17 cellular contexts compared by ENCODE assay signal in the genomic region with DNA sequence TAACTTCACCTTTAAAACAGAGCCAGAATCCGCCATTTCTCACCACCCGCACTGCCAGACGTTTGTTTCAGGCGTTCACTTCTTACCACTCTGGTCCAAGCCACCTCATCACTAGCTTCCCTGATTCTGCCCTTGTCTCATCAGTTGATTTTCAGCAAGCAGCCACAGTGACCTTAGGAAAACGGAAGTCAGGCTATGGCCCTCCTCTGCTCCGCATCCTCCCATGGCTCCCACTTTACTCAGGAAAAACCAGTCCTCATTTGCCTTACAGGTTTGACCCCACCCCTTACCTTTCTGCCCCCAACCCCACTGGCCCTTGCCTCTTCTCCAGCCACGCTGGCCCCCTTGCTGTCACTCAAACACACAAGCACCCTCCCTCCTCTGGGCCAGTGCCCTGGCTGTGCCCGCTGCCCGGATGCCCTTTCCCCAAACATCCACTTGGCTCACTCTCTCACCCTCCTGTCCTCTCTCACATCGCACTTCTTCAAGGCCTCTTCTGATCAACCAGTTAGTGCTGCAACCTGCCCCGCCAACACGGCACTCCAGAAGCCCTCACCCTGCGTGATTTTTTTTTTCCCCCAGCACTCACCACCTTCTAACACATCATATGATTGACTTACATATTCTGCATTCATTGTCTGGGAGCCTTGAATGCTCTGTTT. TPM values are rescaled to one million over a fixed set of nuclear protein-coding genes. Genes with fewer than 3 reads are reported as not detected.
DNase-seq lines count a peak whose midpoint lies in the region; ATAC-seq and TF ChIP-seq lines count a peak whose summit lies in the region.
"Had no signal": no experiment of that assay in that cellular context is flagged by ENCODE, and none has a peak within 500 bp of the region (broad histone marks: within the 10 kb centered on the region; RNA-seq: fewer than 3 reads in every experiment).

No MANE protein-coding gene starts in this region.

- H3K4me1 ChIP-seq in CD4-positive, CD25-positive, alpha-beta regulatory T cell (ENCODE audit: control insufficient read depth, insufficient read depth, low read length, poor library complexity, severe bottlenecking) = no peaks in the 10 kb centered on the region
- no peaks in the 10 kb centered on the region for H3K4me1 ChIP-seq in endodermal cell (ENCODE audit: control insufficient read depth, insufficient read depth, low read length)

- H3K27ac Mint-ChIP-seq in CD4-positive, CD25-positive, alpha-beta regulatory T cell = peak overlapping the region; percentile 27 to 68 (median 37)
- H3K27ac Mint-ChIP-seq in endodermal cell (peak overlapping the region; percentile 81), nephron (peak overlapping the region; percentile 17 to 56 (median 40))

- no peak for TF ChIP-seq CTCF in RWPE1 (conservative IDR thresholded peaks at IDR 0.05; ENCODE audit: low read depth)
- no peak for TF ChIP-seq CTCF in endodermal cell (conservative IDR thresholded peaks at IDR 0.05)
- TF ChIP-seq CTCF in nephron (IDR thresholded peaks at IDR 0.05; ENCODE audit: unreplicated experiment in 3 of 3) = no peak

- H3K4me1 Mint-ChIP-seq in CD4-positive, CD25-positive, alpha-beta regulatory T cell = peaks cover 11 to 61% (median 51%) of the 10 kb centered on the region in 4 donors
- H3K4me1 Mint-ChIP-seq in endodermal cell (peaks cover 63% of the 10 kb centered on the region), nephron (peaks cover 23% of the 10 kb centered on the region)

- no peaks in the 10 kb centered on the region for H3K27me3 ChIP-seq in CD4-positive, CD25-positive, alpha-beta regulatory T cell (ENCODE audit: control insufficient read depth, insufficient read depth, low read length)
- no peaks in the 10 kb centered on the region for H3K27me3 ChIP-seq in endodermal cell (ENCODE audit: control insufficient read depth, insufficient read depth, low read length, poor library complexity, severe bottlenecking)
- H3K27me3 ChIP-seq: gastrocnemius medialis had no signal

- no peak overlapping the region for H3K4me3 Mint-ChIP-seq in CD4-positive, CD25-positive, alpha-beta regulatory T cell
- H3K4me3 Mint-ChIP-seq in endodermal cell = no peak overlapping the region
- no peak overlapping the region for H3K4me3 Mint-ChIP-seq in nephron
- H3K4me3 Mint-ChIP-seq: activated CD4-positive, alpha-beta T cell treated with anti-CD3 and anti-CD28 coated beads, Interleukin-2, amount 10 ng/mL, durations not matched to agents 24 days and 14 days had no signal

- H3K4me3 ChIP-seq in CD4-positive, CD25-positive, alpha-beta regulatory T cell (ENCODE audit: low read depth, low read length) = no peak overlapping the region
- H3K4me3 ChIP-seq in endodermal cell (ENCODE audit: low read length) = no peak overlapping the region
- H3K4me3 ChIP-seq: gastrocnemius medialis, lower lobe of right lung had no signal

- peaks cover 37% of the 10 kb centered on the region for H3K36me3 Mint-ChIP-seq in CD4-positive, CD25-positive, alpha-beta regulatory T cell
- H3K36me3 Mint-ChIP-seq in endodermal cell (ENCODE audit: low read depth) = peaks cover 18% of the 10 kb centered on the region
- H3K36me3 Mint-ChIP-seq in nephron (ENCODE audit: low read depth) = no peaks in the 10 kb centered on the region

- H3K27ac ChIP-seq in CD4-positive, CD25-positive, alpha-beta regulatory T cell (ENCODE audit: insufficient read depth, low read length, poor library complexity, severe bottlenecking) = no peak overlapping the region
- H3K27ac ChIP-seq in RWPE1 (peak overlapping the region; percentile 39), endodermal cell (ENCODE audit: low read depth, low read length) (peak overlapping the region; percentile 27)
- H3K27ac ChIP-seq: lower lobe of right lung had no signal

- no peak for ATAC-seq in CD4-positive, CD25-positive, alpha-beta regulatory T cell (ENCODE audit: low read depth in 2 of 2)
- ATAC-seq in GM18870 (IDR thresholded peaks at IDR 0.05; ENCODE audit: unreplicated experiment) (no peak), GM18517 (IDR thresholded peaks at IDR 0.05; ENCODE audit: unreplicated experiment) (no peak)
- ATAC-seq: gastrocnemius medialis, lower lobe of right lung had no signal

- H3K9me3 Mint-ChIP-seq in CD4-positive, CD25-positive, alpha-beta regulatory T cell = no peaks in the 10 kb centered on the region
- H3K9me3 Mint-ChIP-seq in endodermal cell = no peaks in the 10 kb centered on the region
- H3K9me3 Mint-ChIP-seq in nephron = no peaks in the 10 kb centered on the region
- H3K9me3 Mint-ChIP-seq: activated CD4-positive, alpha-beta T cell treated with anti-CD3 and anti-CD28 coated beads, Interleukin-2, amount 10 ng/mL, durations not matched to agents 24 days and 14 days; naive B cell had no signal

- CTCF ChIA-PET in RWPE1 (lab: Yijun Ruan, JAX) = no interaction called here

- no peaks in the 10 kb centered on the region for H3K27me3 Mint-ChIP-seq in CD4-positive, CD25-positive, alpha-beta regulatory T cell
- H3K27me3 Mint-ChIP-seq in endodermal cell (ENCODE audit: insufficient read depth) = no peaks in the 10 kb centered on the region
- no peaks in the 10 kb centered on the region for H3K27me3 Mint-ChIP-seq in nephron (ENCODE audit: low read depth)
- H3K27me3 Mint-ChIP-seq: activated CD4-positive, alpha-beta T cell treated with anti-CD3 and anti-CD28 coated beads, Interleukin-2, amount 10 ng/mL, durations not matched to agents 24 days and 14 days; naive B cell had no signal

- 85 to 86% methylated on average over 10 to 13 of the region's 13 CpGs for WGBS in endodermal cell (ENCODE audit: insufficient coverage in 1 of 2, insufficient read length in 1 of 2), 2 experiments

- H3K36me3 ChIP-seq in CD4-positive, CD25-positive, alpha-beta regulatory T cell (ENCODE audit: control insufficient read depth, insufficient read depth, low read length) = peaks cover 6% of the 10 kb centered on the region
- H3K36me3 ChIP-seq in endodermal cell (ENCODE audit: control insufficient read depth, insufficient read depth, low read length) = peaks cover 9% of the 10 kb centered on the region
- H3K36me3 ChIP-seq: gastrocnemius medialis had no signal

- POLR2A ChIA-PET in RWPE1 (lab: Yijun Ruan, JAX; ENCODE audit: low non-redundant PET) = no interaction called here

- H3K9me3 ChIP-seq in CD4-positive, CD25-positive, alpha-beta regulatory T cell (ENCODE audit: control insufficient read depth in 2 of 2, low read length in 2 of 2) = no peaks in the 10 kb centered on the region
- no peaks in the 10 kb centered on the region for H3K9me3 ChIP-seq in endodermal cell (ENCODE audit: control insufficient read depth, low read length)
- H3K9me3 ChIP-seq: gastrocnemius medialis, lower lobe of right lung had no signal

- DNase-seq in CD4-positive, CD25-positive, alpha-beta regulatory T cell = no peak
- DNase-seq in RWPE1 (ENCODE audit: low spot score) (no peak), endodermal cell (no peak), GM19240 (ENCODE audit: insufficient read length, low spot score) (no peak), SKM-1 (lab: John Stamatoyannopoulos, UW; ENCODE audit: unreplicated experiment) (no peak)
- DNase-seq: activated CD4-positive, alpha-beta T cell treated with anti-CD3 and anti-CD28 coated beads, Interleukin-2, amount 10 ng/mL, durations not matched to agents 24 days and 14 days; gastrocnemius medialis; lower lobe of right lung; naive B cell; NCI-H187 treated with DMSO at 0.1 percent for 48 hours; NCI-H510A treated with DMSO at 0.1 percent for 48 hours had no signal

- no peak overlapping the region for H3K9ac ChIP-seq in endodermal cell (ENCODE audit: extremely low read depth, low read length, poor library complexity, severe bottlenecking)

RNA-seq across cellular contexts. Expression of a gene that starts 18.9 kb away (rescaled TPM):
- 36.0 TPM for total RNA-seq in CD4-positive, CD25-positive, alpha-beta regulatory T cell
- polyA plus RNA-seq in CD4-positive, CD25-positive, alpha-beta regulatory T cell = 10 to 100 TPM; 48.1 to 64.6 (median 59.3) TPM
- total RNA-seq in endodermal cell = 10 to 100 TPM; 38.9 to 53.2 TPM
- polyA plus RNA-seq in endodermal cell (2013, experiment 1 of 2) = 22.0 TPM
- polyA plus RNA-seq in endodermal cell (2013, experiment 2 of 2) = 19.7 TPM

RNA-seq across cellular contexts. Expression of a gene that starts 46.8 kb away (rescaled TPM):
- not detected for total RNA-seq in CD4-positive, CD25-positive, alpha-beta regulatory T cell
- polyA plus RNA-seq in CD4-positive, CD25-positive, alpha-beta regulatory T cell = not detected
- 1 to 10 TPM in 1 of 2 donors, under 1 TPM in 1; 0.33 to 1.7 TPM for total RNA-seq in endodermal cell
- 0.21 TPM for polyA plus RNA-seq in endodermal cell (2013, experiment 1 of 2)
- not detected for polyA plus RNA-seq in endodermal cell (2013, experiment 2 of 2)
- total RNA-seq: activated CD4-positive, alpha-beta T cell treated with anti-CD3 and anti-CD28 coated beads, Interleukin-2, amount 10 ng/mL, durations not matched to agents 24 days and 14 days; H4; M059J; SK-MEL-5 had no signal

RNA-seq across cellular contexts. Expression of a gene that starts 50.8 kb away (rescaled TPM):
- total RNA-seq in CD4-positive, CD25-positive, alpha-beta regulatory T cell = not detected
- polyA plus RNA-seq in CD4-positive, CD25-positive, alpha-beta regulatory T cell = under 1 TPM in 1 of 4 donors, not detected in 3; 0.59 TPM
- not detected for total RNA-seq in endodermal cell
- 0.39 TPM for polyA plus RNA-seq in endodermal cell (2013, experiment 1 of 2)
- polyA plus RNA-seq in endodermal cell (2013, experiment 2 of 2) = 0.50 TPM
- total RNA-seq: activated CD4-positive, alpha-beta T cell treated with anti-CD3 and anti-CD28 coated beads, Interleukin-2, amount 10 ng/mL, durations not matched to agents 24 days and 14 days; gastrocnemius medialis; H4; lower lobe of right lung; M059J had no signal

RNA-seq across cellular contexts. Expression of a gene that starts 58.7 kb away (rescaled TPM):
- 109 TPM for total RNA-seq in CD4-positive, CD25-positive, alpha-beta regulatory T cell
- 10 to 100 TPM; 31.9 to 43.7 (median 39.2) TPM for polyA plus RNA-seq in CD4-positive, CD25-positive, alpha-beta regulatory T cell
- 10 to 100 TPM; 28.4 to 28.9 TPM for total RNA-seq in endodermal cell
- polyA plus RNA-seq in endodermal cell (2013, experiment 1 of 2) = 21.4 TPM
- polyA plus RNA-seq in endodermal cell (2013, experiment 2 of 2) = 23.5 TPM
